ENCODE assay signal across 2 cellular contexts in the genomic region with DNA sequence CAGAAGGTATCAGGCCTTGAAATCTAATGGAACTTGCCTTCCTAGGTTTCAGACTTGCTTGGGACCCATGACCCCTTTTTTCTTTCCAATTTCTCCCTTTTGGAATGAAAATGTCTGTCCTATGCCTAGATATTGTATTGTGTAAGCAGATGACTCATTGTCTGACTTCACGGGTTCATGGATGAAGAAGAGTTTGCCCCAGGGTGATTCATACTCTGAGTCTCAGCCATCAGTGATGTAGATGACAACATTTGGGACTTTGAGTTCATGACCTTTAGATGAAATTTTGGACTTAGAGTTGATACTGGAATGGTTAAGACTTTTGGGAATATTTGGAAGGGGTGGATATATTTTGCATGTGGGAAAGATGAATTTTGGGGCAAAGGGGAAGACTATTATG.
TF ChIP-seq lines count a peak whose summit lies in the region.

No MANE protein-coding gene starts in this region.

TF ChIP-seq in K562, 482 proteins besides CTCF, POLR2A, EP300 and RAD21 (continues in another document):
- TF ChIP-seq FOSL1 (tag; conservative IDR thresholded peaks at IDR 0.05), result peak; percentile 85
- TF ChIP-seq JUN (IDR thresholded peaks at IDR 0.05; ENCODE audit: borderline replicate concordance, low read depth, low read length), result peak; percentile 62
- no peak for TF ChIP-seq JUN (CRISPR knock-in tag; IDR thresholded peaks at IDR 0.05; ENCODE audit: borderline replicate concordance)
- TF ChIP-seq NR2C2 (CRISPR knock-in tag; IDR thresholded peaks at IDR 0.05), result no peak
- TF ChIP-seq NR2C2 (tag; IDR thresholded peaks at IDR 0.05), result 0 out of 2 replicates have a peak, but pooled peaks have one; percentile 16
- no peak for TF ChIP-seq FOXM1 (IDR thresholded peaks at IDR 0.05; ENCODE audit: low read depth)
- TF ChIP-seq FOXM1 (CRISPR knock-in tag; IDR thresholded peaks at IDR 0.05; ENCODE audit: low read depth), result no peak
- TF ChIP-seq JUND (IDR thresholded peaks at IDR 0.05; ENCODE audit: borderline replicate concordance, low read depth, low read length), result peak; percentile 54; the same call in 1 of the 2 replicates
- TF ChIP-seq JUND (tag; IDR thresholded peaks at IDR 0.05; ENCODE audit: borderline replicate concordance, low read depth, low read length), result no peak
- no peak for TF ChIP-seq MAFG (tag; conservative IDR thresholded peaks at IDR 0.05)
- no peak for TF ChIP-seq CEBPG (CRISPR knock-in tag; IDR thresholded peaks at IDR 0.05)
- 0 out of 4 replicates have a peak, but pooled peaks of 1 of the 2 experiments have one; percentile 25 for TF ChIP-seq CEBPG (tag; conservative IDR thresholded peaks at IDR 0.05 in 1 of 2, IDR thresholded peaks at IDR 0.05 in 1 of 2)
- no peak for TF ChIP-seq SMARCA4 (IDR thresholded peaks at IDR 0.05)
- TF ChIP-seq, protein P1, sequence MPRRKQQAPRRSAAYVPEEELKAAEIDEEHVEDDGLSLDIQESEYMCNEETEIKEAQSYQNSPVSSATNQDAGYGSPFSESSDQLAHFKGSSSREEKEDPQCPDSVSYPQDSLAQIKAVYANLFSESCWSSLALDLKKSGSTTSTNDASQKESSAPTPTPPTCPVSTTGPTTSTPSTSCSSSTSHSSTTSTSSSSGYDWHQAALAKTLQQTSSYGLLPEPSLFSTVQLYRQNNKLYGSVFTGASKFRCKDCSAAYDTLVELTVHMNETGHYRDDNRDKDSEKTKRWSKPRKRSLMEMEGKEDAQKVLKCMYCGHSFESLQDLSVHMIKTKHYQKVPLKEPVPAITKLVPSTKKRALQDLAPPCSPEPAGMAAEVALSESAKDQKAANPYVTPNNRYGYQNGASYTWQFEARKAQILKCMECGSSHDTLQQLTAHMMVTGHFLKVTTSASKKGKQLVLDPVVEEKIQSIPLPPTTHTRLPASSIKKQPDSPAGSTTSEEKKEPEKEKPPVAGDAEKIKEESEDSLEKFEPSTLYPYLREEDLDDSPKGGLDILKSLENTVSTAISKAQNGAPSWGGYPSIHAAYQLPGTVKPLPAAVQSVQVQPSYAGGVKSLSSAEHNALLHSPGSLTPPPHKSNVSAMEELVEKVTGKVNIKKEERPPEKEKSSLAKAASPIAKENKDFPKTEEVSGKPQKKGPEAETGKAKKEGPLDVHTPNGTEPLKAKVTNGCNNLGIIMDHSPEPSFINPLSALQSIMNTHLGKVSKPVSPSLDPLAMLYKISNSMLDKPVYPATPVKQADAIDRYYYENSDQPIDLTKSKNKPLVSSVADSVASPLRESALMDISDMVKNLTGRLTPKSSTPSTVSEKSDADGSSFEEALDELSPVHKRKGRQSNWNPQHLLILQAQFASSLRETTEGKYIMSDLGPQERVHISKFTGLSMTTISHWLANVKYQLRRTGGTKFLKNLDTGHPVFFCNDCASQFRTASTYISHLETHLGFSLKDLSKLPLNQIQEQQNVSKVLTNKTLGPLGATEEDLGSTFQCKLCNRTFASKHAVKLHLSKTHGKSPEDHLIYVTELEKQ (CRISPR knock-in tag; IDR thresholded peaks at IDR 0.05), result no peak
- TF ChIP-seq, protein P2, sequence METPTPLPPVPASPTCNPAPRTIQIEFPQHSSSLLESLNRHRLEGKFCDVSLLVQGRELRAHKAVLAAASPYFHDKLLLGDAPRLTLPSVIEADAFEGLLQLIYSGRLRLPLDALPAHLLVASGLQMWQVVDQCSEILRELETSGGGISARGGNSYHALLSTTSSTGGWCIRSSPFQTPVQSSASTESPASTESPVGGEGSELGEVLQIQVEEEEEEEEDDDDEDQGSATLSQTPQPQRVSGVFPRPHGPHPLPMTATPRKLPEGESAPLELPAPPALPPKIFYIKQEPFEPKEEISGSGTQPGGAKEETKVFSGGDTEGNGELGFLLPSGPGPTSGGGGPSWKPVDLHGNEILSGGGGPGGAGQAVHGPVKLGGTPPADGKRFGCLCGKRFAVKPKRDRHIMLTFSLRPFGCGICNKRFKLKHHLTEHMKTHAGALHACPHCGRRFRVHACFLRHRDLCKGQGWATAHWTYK (CRISPR knock-in tag; IDR thresholded peaks at IDR 0.05), result no peak
- TF ChIP-seq, protein P3, sequence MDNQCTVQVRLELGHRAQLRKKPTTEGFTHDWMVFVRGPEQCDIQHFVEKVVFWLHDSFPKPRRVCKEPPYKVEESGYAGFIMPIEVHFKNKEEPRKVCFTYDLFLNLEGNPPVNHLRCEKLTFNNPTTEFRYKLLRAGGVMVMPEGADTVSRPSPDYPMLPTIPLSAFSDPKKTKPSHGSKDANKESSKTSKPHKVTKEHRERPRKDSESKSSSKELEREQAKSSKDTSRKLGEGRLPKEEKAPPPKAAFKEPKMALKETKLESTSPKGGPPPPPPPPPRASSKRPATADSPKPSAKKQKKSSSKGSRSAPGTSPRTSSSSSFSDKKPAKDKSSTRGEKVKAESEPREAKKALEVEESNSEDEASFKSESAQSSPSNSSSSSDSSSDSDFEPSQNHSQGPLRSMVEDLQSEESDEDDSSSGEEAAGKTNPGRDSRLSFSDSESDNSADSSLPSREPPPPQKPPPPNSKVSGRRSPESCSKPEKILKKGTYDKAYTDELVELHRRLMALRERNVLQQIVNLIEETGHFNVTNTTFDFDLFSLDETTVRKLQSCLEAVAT (IDR thresholded peaks at IDR 0.05), result no peak
- TF ChIP-seq ZNF239 (CRISPR knock-in tag; IDR thresholded peaks at IDR 0.05), result no peak
- TF ChIP-seq, protein P4, sequence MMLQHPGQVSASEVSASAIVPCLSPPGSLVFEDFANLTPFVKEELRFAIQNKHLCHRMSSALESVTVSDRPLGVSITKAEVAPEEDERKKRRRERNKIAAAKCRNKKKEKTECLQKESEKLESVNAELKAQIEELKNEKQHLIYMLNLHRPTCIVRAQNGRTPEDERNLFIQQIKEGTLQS (IDR thresholded peaks at IDR 0.05), result peak; percentile 73
- TF ChIP-seq, protein P4 (CRISPR knock-in tag; conservative IDR thresholded peaks at IDR 0.05), result no peak

TF ChIP-seq in GM12891, 5 proteins besides CTCF, POLR2A, EP300 and RAD21:
- TF ChIP-seq POU2F2 (IDR thresholded peaks at IDR 0.05; ENCODE audit: low read depth, low read length) (no peak), POLR2AphosphoS5 (IDR thresholded peaks at IDR 0.05; ENCODE audit: low read depth, low read length) (no peak), TAF1 (IDR thresholded peaks at IDR 0.05; ENCODE audit: low read depth, low read length) (no peak), SPI1 (IDR thresholded peaks at IDR 0.05; ENCODE audit: low read depth, low read length) (no peak), PAX5 (IDR thresholded peaks at IDR 0.05; ENCODE audit: insufficient read depth, low read length, severe bottlenecking) (no peak)
